1 cellular context compared by ENCODE assay signal in the genomic region with DNA sequence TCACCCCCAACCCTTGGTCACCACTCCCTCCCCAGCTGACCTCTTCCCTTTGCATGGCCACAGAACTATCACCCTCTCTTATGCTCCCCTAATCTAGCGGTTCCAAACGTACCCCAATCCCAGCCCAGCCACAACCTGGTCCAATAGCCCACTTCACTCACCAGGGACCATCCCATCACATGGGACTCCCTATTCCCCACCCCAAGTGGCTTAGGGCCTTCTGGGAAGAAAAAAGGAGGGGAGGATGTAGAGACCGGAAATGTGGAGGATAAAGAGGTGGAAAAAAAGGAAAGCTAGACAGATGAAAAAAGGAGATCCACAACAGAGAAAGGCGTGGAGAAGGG.
TF ChIP-seq lines count a peak whose summit lies in the region.

No MANE protein-coding gene starts in this region.

TF ChIP-seq in neural cell, 6 proteins besides CTCF, POLR2A, EP300 and RAD21 (continued from another document):
- TF ChIP-seq, protein P1, sequence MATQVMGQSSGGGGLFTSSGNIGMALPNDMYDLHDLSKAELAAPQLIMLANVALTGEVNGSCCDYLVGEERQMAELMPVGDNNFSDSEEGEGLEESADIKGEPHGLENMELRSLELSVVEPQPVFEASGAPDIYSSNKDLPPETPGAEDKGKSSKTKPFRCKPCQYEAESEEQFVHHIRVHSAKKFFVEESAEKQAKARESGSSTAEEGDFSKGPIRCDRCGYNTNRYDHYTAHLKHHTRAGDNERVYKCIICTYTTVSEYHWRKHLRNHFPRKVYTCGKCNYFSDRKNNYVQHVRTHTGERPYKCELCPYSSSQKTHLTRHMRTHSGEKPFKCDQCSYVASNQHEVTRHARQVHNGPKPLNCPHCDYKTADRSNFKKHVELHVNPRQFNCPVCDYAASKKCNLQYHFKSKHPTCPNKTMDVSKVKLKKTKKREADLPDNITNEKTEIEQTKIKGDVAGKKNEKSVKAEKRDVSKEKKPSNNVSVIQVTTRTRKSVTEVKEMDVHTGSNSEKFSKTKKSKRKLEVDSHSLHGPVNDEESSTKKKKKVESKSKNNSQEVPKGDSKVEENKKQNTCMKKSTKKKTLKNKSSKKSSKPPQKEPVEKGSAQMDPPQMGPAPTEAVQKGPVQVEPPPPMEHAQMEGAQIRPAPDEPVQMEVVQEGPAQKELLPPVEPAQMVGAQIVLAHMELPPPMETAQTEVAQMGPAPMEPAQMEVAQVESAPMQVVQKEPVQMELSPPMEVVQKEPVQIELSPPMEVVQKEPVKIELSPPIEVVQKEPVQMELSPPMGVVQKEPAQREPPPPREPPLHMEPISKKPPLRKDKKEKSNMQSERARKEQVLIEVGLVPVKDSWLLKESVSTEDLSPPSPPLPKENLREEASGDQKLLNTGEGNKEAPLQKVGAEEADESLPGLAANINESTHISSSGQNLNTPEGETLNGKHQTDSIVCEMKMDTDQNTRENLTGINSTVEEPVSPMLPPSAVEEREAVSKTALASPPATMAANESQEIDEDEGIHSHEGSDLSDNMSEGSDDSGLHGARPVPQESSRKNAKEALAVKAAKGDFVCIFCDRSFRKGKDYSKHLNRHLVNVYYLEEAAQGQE (IDR thresholded peaks at IDR 0.05; ENCODE audit: borderline replicate concordance): no peak
- TF ChIP-seq SMC3 (conservative IDR thresholded peaks at IDR 0.05; ENCODE audit: poor library complexity): no peak
